In genomic region chr12:113142173-113142885, GRCh38 we compare ENCODE assay signal across 10 cellular contexts.
DNase-seq lines count a peak whose midpoint lies in the region; ATAC-seq lines count a peak whose summit lies in the region.
"Had no signal": no experiment of that assay in that cellular context is flagged by ENCODE, and none has a peak within 500 bp of the region (broad histone marks: within the 10 kb centered on the region; RNA-seq: fewer than 3 reads in every experiment).

No MANE protein-coding gene starts in this region.

- no peak overlapping the region for H3K4me3 Mint-ChIP-seq in activated naive CD8-positive, alpha-beta T cell
- no peak overlapping the region for H3K4me3 Mint-ChIP-seq in memory B cell
- H3K4me3 Mint-ChIP-seq: activated naive CD8-positive, alpha-beta T cell treated with anti-CD3 and anti-CD28 coated beads, Interleukin-2, amount 10 ng/mL, durations not matched to agents 7 days and 5 days had no signal

- H3K4me1 Mint-ChIP-seq in activated naive CD8-positive, alpha-beta T cell (ENCODE audit: low read depth) = peaks cover 4% of the 10 kb centered on the region
- H3K4me1 Mint-ChIP-seq in memory B cell = peaks cover 7% of the 10 kb centered on the region
- H3K4me1 Mint-ChIP-seq: activated naive CD8-positive, alpha-beta T cell treated with anti-CD3 and anti-CD28 coated beads, Interleukin-2, amount 10 ng/mL, durations not matched to agents 7 days and 5 days had no signal

- peak in 2 of 3 donors; percentile 21 to 33 for DNase-seq in stimulated activated CD4-positive, alpha-beta T cell treated with anti-CD3 and anti-CD28 coated beads, TNF-alpha, amount 100 ng/mL, for 48 hours (ENCODE audit: low read depth in 3 of 3)
- no peak for DNase-seq in stimulated activated CD4-positive, alpha-beta T cell treated with anti-CD3 and anti-CD28 coated beads, Interleukin-2, amount 100 ng/mL, for 48 hours
- DNase-seq in memory B cell (ENCODE audit: low spot score in 2 of 2) = no peak
- no peak for DNase-seq in DMS79 (lab: John Stamatoyannopoulos, UW)
- DNase-seq: activated naive CD8-positive, alpha-beta T cell treated with anti-CD3 and anti-CD28 coated beads, Interleukin-2, amount 10 ng/mL, durations not matched to agents 7 days and 5 days; NCI-H2227 treated with DMSO at 0.1 percent for 48 hours had no signal

- no peaks in the 10 kb centered on the region for H3K27me3 Mint-ChIP-seq in activated naive CD8-positive, alpha-beta T cell
- no peaks in the 10 kb centered on the region for H3K27me3 Mint-ChIP-seq in memory B cell

- ATAC-seq in memory B cell (ENCODE audit: low read depth) (peak; percentile 68), GM19467 (IDR thresholded peaks at IDR 0.05; ENCODE audit: unreplicated experiment) (no peak), HG03442 (IDR thresholded peaks at IDR 0.05; ENCODE audit: unreplicated experiment) (no peak), GM21515 (IDR thresholded peaks at IDR 0.05; ENCODE audit: unreplicated experiment) (no peak)

- peak overlapping the region; percentile 64 for H3K27ac Mint-ChIP-seq in activated naive CD8-positive, alpha-beta T cell
- H3K27ac Mint-ChIP-seq in memory B cell = no peak overlapping the region
- H3K27ac Mint-ChIP-seq: activated naive CD8-positive, alpha-beta T cell treated with anti-CD3 and anti-CD28 coated beads, Interleukin-2, amount 10 ng/mL, durations not matched to agents 7 days and 5 days had no signal

- H3K36me3 Mint-ChIP-seq in activated naive CD8-positive, alpha-beta T cell = peaks cover 3% of the 10 kb centered on the region
- H3K36me3 Mint-ChIP-seq in memory B cell = peaks cover 1% of the 10 kb centered on the region
- H3K36me3 Mint-ChIP-seq: activated naive CD8-positive, alpha-beta T cell treated with anti-CD3 and anti-CD28 coated beads, Interleukin-2, amount 10 ng/mL, durations not matched to agents 7 days and 5 days had no signal

- H3K9me3 Mint-ChIP-seq in activated naive CD8-positive, alpha-beta T cell (ENCODE audit: low read depth) = peaks cover under 1% of the 10 kb centered on the region
- peaks cover under 1% of the 10 kb centered on the region for H3K9me3 Mint-ChIP-seq in memory B cell
- H3K9me3 Mint-ChIP-seq: activated naive CD8-positive, alpha-beta T cell treated with anti-CD3 and anti-CD28 coated beads, Interleukin-2, amount 10 ng/mL, durations not matched to agents 7 days and 5 days had no signal

Comparison
In these comparisons a context has a peak if more than half of its experiments do, and no peak if none do; other contexts are left out.
1. DNase-seq: peak in stimulated activated CD4-positive, alpha-beta T cell treated with anti-CD3 and anti-CD28 coated beads, TNF-alpha, amount 100 ng/mL, for 48 hours (2 of 3); none in stimulated activated CD4-positive, alpha-beta T cell treated with anti-CD3 and anti-CD28 coated beads, Interleukin-2, amount 100 ng/mL, for 48 hours (0 of 2), memory B cell (0 of 2) and DMS79 (single experiment).